In genomic region chr19:45528744-45529453, GRCh38 we compare ENCODE assay signal across 8 cellular contexts. TPM values are rescaled to one million over a fixed set of nuclear protein-coding genes. Genes with fewer than 3 reads are reported as not detected.
DNase-seq lines count a peak whose midpoint lies in the region; ATAC-seq, FAIRE-seq and TF ChIP-seq lines count a peak whose summit lies in the region.

No MANE protein-coding gene starts in this region.

- H3K4me3 Mint-ChIP-seq in naive thymus-derived CD4-positive, alpha-beta T cell: peak overlapping the region in 9 of 10 donors; percentile 25 to 77 (median 64)

- peaks cover 0 to 5% (median under 1%) of the 10 kb centered on the region in 4 experiments; a peak in 4 of 7 replicates for H3K27me3 ChIP-seq in H1 (replicated peaks in 1 of 4; ENCODE audit: control insufficient read depth in 3 of 4, extremely low read depth in 1 of 4, insufficient read depth in 3 of 4, low read length in 3 of 4)
- H3K27me3 ChIP-seq in naive thymus-derived CD4-positive, alpha-beta T cell (ENCODE audit: control insufficient read depth in 2 of 2, insufficient read depth in 2 of 2, low read length in 2 of 2): no peaks in the 10 kb centered on the region

- peaks cover 0 to 5% (median 0%) of the 10 kb centered on the region in 11 donors for H3K9me3 Mint-ChIP-seq in naive thymus-derived CD4-positive, alpha-beta T cell

- peak overlapping the region; percentile 15 for H4K91ac ChIP-seq in H1 (replicated peaks; ENCODE audit: insufficient read length, low read length)

- H3K79me1 ChIP-seq in H1 (ENCODE audit: low read depth, low read length): no peaks in the 10 kb centered on the region

- peaks cover 0 to 18% (median 1%) of the 10 kb centered on the region in 5 donors for H3K36me3 Mint-ChIP-seq in naive thymus-derived CD4-positive, alpha-beta T cell

- no peak overlapping the region; the same call in 1 of the 2 replicates for H3K18ac ChIP-seq in H1 (ENCODE audit: extremely low read depth, low read length)

- H2BK12ac ChIP-seq in H1 (ENCODE audit: low read depth, low read length): peak overlapping the region; percentile 50; the same call in 1 of the 2 replicates

- no peak overlapping the region for H2BK120ac ChIP-seq in H1 (replicated peaks; ENCODE audit: low read depth, low read length)

- H3K4me1 ChIP-seq in H1 (replicated peaks in 1 of 4; ENCODE audit: control insufficient read depth in 3 of 4, insufficient read depth in 4 of 4, low read length in 3 of 4): peaks cover 0 to 14% (median 9%) of the 10 kb centered on the region in 4 experiments; a peak in 5 of 7 replicates
- peaks cover 0 to 9% of the 10 kb centered on the region in 2 donors for H3K4me1 ChIP-seq in naive thymus-derived CD4-positive, alpha-beta T cell (ENCODE audit: control insufficient read depth in 2 of 2, insufficient read depth in 2 of 2, low read length in 2 of 2)

- TF ChIP-seq RAD21 in H1 (IDR thresholded peaks at IDR 0.05 in 1 of 2, conservative IDR thresholded peaks at IDR 0.05 in 1 of 2; ENCODE audit: low read depth in 2 of 2, low read length in 2 of 2): peak; percentile 23 to 42; a peak in 3 of 4 replicates

- peaks cover 0 to 4% (median 0%) of the 10 kb centered on the region in 5 donors for H3K27me3 Mint-ChIP-seq in naive thymus-derived CD4-positive, alpha-beta T cell

- no peak overlapping the region for H2BK20ac ChIP-seq in H1 (ENCODE audit: low read length)

- peak overlapping the region; percentile 62; the same call in 1 of the 2 replicates for H4K8ac ChIP-seq in H1 (ENCODE audit: extremely low read depth, insufficient read depth, low read length)

- CTCF ChIA-PET in H1 (lab: Charles Lee; ENCODE audit: partially characterized antibody): interaction anchor here (0.7 to 2.9 kb wide), 17 partner anchors 9 to 215 kb away, joined by 3 to 22 read pairs (median 5); no protein-coding TSS in a partner anchor
- CTCF ChIA-PET in naive thymus-derived CD4-positive, alpha-beta T cell (lab: Charles Lee): interaction anchor here (0.6 to 2.3 kb wide), 3 partner anchors 9 to 115 kb away, joined by 3 to 9 read pairs (median 4); no protein-coding TSS in a partner anchor

- H3K36me3 ChIP-seq in H1 (ENCODE audit: control insufficient read depth in 2 of 4, insufficient read depth in 4 of 4, low read length in 3 of 4): peaks cover 7 to 22% (median 15%) of the 10 kb centered on the region in 4 experiments
- peaks cover 5 to 33% (median 16%) of the 10 kb centered on the region in 3 experiments for H3K36me3 ChIP-seq in naive thymus-derived CD4-positive, alpha-beta T cell (ENCODE audit: control insufficient read depth in 2 of 3, insufficient read depth in 3 of 3, low read length in 3 of 3)

- no peak for FAIRE-seq in H1 (lab: Jason Lieb, UNC)

- TF ChIP-seq EP300 in H1 (IDR thresholded peaks at IDR 0.05; ENCODE audit: borderline replicate concordance in 1 of 2, low read depth in 2 of 2, low read length in 2 of 2): peak in 1 of 2 experiments; percentile 98; a peak in 2 of 3 replicates

- intact Hi-C loops in naive thymus-derived CD4-positive, alpha-beta T cell (cut with micrococcal nuclease): no loop called here

- DNase-seq in GM03348 (ENCODE audit: low spot score) (peak; percentile 31), NCI-H2227 (lab: John Stamatoyannopoulos, UW; ENCODE audit: unreplicated experiment) (peak; percentile 70), H1 (ENCODE audit: low read depth in 1 of 2, low spot score in 2 of 2) (peak; percentile 87 to 88), amniotic stem cell (lab: John Stamatoyannopoulos, UW) (no peak)
- DNase-seq in naive thymus-derived CD4-positive, alpha-beta T cell: peak in 4 of 9 donors; percentile 23 to 44 (median 33)
- DNase-seq in effector CD4-positive, alpha-beta T cell: no peak
- DNase-seq in activated CD4-positive, CD25-positive, alpha-beta regulatory T cell (lab: John Stamatoyannopoulos, UW): no peak

- H3K4me2 ChIP-seq in H1 (ENCODE audit: insufficient read depth in 1 of 2, low read depth in 2 of 2, low read length in 2 of 2): peak overlapping the region; percentile 81 to 98

- H3K4me3 ChIP-seq in H1 (ENCODE audit: extremely low read depth in 1 of 4, insufficient read depth in 2 of 4, low read depth in 3 of 4, low read length in 4 of 4): peak overlapping the region; percentile 50 to 68 (median 58)
- no peak overlapping the region for H3K4me3 ChIP-seq in naive thymus-derived CD4-positive, alpha-beta T cell (ENCODE audit: low read length)

- POLR2A ChIA-PET in H1 (lab: Charles Lee; ENCODE audit: partially characterized antibody): interaction anchor here (0.5 to 3.6 kb wide), 17 partner anchors 9 to 683 kb away, joined by 3 to 16 read pairs (median 5); no protein-coding TSS in a partner anchor
- POLR2A ChIA-PET in naive thymus-derived CD4-positive, alpha-beta T cell (lab: Charles Lee): interaction anchor here (0.8 to 1.8 kb wide), 6 partner anchors 9 to 114 kb away, joined by 3 to 4 read pairs (median 4); no protein-coding TSS in a partner anchor

- H3K23ac ChIP-seq in H1 (ENCODE audit: insufficient read length): no peak overlapping the region

- peak; percentile 56 for ATAC-seq in naive thymus-derived CD4-positive, alpha-beta T cell
- no peak for ATAC-seq in GM19463 (IDR thresholded peaks at IDR 0.05; ENCODE audit: unreplicated experiment)

- H4K5ac ChIP-seq in H1 (ENCODE audit: insufficient read length, low read depth, low read length): no peak overlapping the region

- H3K23me2 ChIP-seq in H1 (ENCODE audit: low read depth, low read length): peaks cover 15% of the 10 kb centered on the region

- no peak overlapping the region for H3K14ac ChIP-seq in H1 (ENCODE audit: insufficient read length)

- peak overlapping the region; percentile 17 for H3K56ac ChIP-seq in H1 (replicated peaks; ENCODE audit: insufficient read length, low read depth, low read length)

- H2BK15ac ChIP-seq in H1 (ENCODE audit: low read length): no peak overlapping the region

- 4% methylated on average over 39 of the region's 51 CpGs; no CpG with 5 or more reads in 1 of the 2 experiments for WGBS in H1 (ENCODE audit: extremely low coverage in 1 of 2, insufficient coverage in 1 of 2, insufficient read length in 1 of 2, insufficient replicate concordance in 2 of 2, low coverage in 1 of 2, low lambda C conversion rate in 2 of 2, missing lambda C conversion rate in 1 of 2), 2 experiments

- peak overlapping the region in 3 of 9 donors; percentile 45 to 59 (median 58) for H3K27ac Mint-ChIP-seq in naive thymus-derived CD4-positive, alpha-beta T cell

- H2BK5ac ChIP-seq in H1 (ENCODE audit: low read depth, low read length): peak overlapping the region; percentile 66

- no peak overlapping the region for H2AK5ac ChIP-seq in H1 (ENCODE audit: low read depth, low read length)

- no peaks in the 10 kb centered on the region for H3K79me2 ChIP-seq in H1 (ENCODE audit: control insufficient read depth in 1 of 2, insufficient read depth in 2 of 2, low read length in 2 of 2)

- peak; percentile 7 to 26 (median 14) for TF ChIP-seq CTCF in H1 (IDR thresholded peaks at IDR 0.05; ENCODE audit: control extremely low read depth in 1 of 3, insufficient read depth in 1 of 3, low read depth in 1 of 3, low read length in 3 of 3)

- H3K4me1 Mint-ChIP-seq in naive thymus-derived CD4-positive, alpha-beta T cell: peaks cover 10 to 23% (median 16%) of the 10 kb centered on the region in 7 donors

- peak overlapping the region in 2 of 4 experiments; percentile 6 to 23; a peak in 2 of 7 replicates for H3K9ac ChIP-seq in H1 (replicated peaks in 1 of 4; ENCODE audit: extremely low read depth in 1 of 4, low read depth in 3 of 4, low read length in 3 of 4)

- TF ChIP-seq POLR2A in H1 (IDR thresholded peaks at IDR 0.05; ENCODE audit: control extremely low read depth in 1 of 2, low read depth in 2 of 2, low read length in 2 of 2): peak in 1 of 2 experiments; percentile 85; a peak in 1 of 3 replicates

- peak overlapping the region; percentile 45; the same call in 1 of the 2 replicates for H2AFZ ChIP-seq in H1 (ENCODE audit: low read length)

- peaks cover 5 to 6% of the 10 kb centered on the region in 2 experiments; a peak in 3 of 4 replicates for H3K9me3 ChIP-seq in H1 (ENCODE audit: insufficient read depth in 2 of 2, low read depth in 1 of 2, low read length in 1 of 2)
- H3K9me3 ChIP-seq in naive thymus-derived CD4-positive, alpha-beta T cell (ENCODE audit: control insufficient read depth in 2 of 3, low read length in 3 of 3): no peaks in the 10 kb centered on the region

- peaks cover 0 to 9% of the 10 kb centered on the region in 2 experiments for H4K20me1 ChIP-seq in H1 (replicated peaks in 1 of 2; ENCODE audit: control insufficient read depth in 1 of 2, insufficient read depth in 2 of 2, low read length in 2 of 2)

- no peak overlapping the region for H3K4ac ChIP-seq in H1 (replicated peaks; ENCODE audit: insufficient read length, low read depth, low read length)

- no peak overlapping the region for H3K27ac ChIP-seq in H1 (ENCODE audit: low read depth, low read length)
- H3K27ac ChIP-seq in naive thymus-derived CD4-positive, alpha-beta T cell (ENCODE audit: low read depth, low read length): no peak overlapping the region

RNA-seq across cellular contexts. Expression of gene VASP, which starts 21.6 kb away (rescaled TPM):
- total RNA-seq in H1 (2021; fragmentation: NEBNext Ultra II Directional; extraction: Animal tissue kit (Norgen Biotek cat#: 25700)): 135 and 138 TPM in 2 replicates
- polyA plus RNA-seq in H1 (2011; rRNA removed): 89.7 and 163 TPM in 2 replicates
- 92.0 TPM for polyA plus RNA-seq in H1 (2011; cell fraction: cytosol; rRNA removed)
- polyA plus RNA-seq in H1 (2011; cell fraction: nucleus; rRNA removed): 116 TPM
- polyA plus RNA-seq in H1 (2012, experiment 1 of 2): 79.3 to 101 TPM (median 84.8 TPM) in 4 replicates
- 110 TPM for polyA plus RNA-seq in H1 (2012, experiment 2 of 2)
- polyA plus RNA-seq in H1 (2013, experiment 1 of 2): 108 TPM
- 104 TPM for polyA plus RNA-seq in H1 (2013, experiment 2 of 2)
- polyA minus RNA-seq in H1 (2011; rRNA and poly(A)+ RNA removed): 46.1 and 52.4 TPM in 2 replicates
- polyA minus RNA-seq in H1 (2011; cell fraction: cytosol; rRNA and poly(A)+ RNA removed): 83.1 TPM
- 102 TPM for polyA minus RNA-seq in H1 (2011; cell fraction: nucleus; rRNA and poly(A)+ RNA removed)
- total RNA-seq in naive thymus-derived CD4-positive, alpha-beta T cell: 100 to 1,000 TPM in 2 of 5 experiments, 10 to 100 TPM in 3; 71.3 to 206 (median 82.6) TPM
- polyA plus RNA-seq in naive thymus-derived CD4-positive, alpha-beta T cell: 10 to 100 TPM; 27.0 to 39.7 TPM

RNA-seq across cellular contexts. Expression of gene PPM1N, which starts 30.7 kb away (rescaled TPM):
- 11.0 and 12.2 TPM in 2 replicates for total RNA-seq in H1 (2021; fragmentation: NEBNext Ultra II Directional; extraction: Animal tissue kit (Norgen Biotek cat#: 25700))
- 14.4 and 17.5 TPM in 2 replicates for polyA plus RNA-seq in H1 (2011; rRNA removed)
- 20.7 TPM for polyA plus RNA-seq in H1 (2011; cell fraction: cytosol; rRNA removed)
- polyA plus RNA-seq in H1 (2011; cell fraction: nucleus; rRNA removed): 17.1 TPM
- polyA plus RNA-seq in H1 (2012, experiment 1 of 2): 12.0 to 16.7 TPM (median 14.4 TPM) in 4 replicates
- polyA plus RNA-seq in H1 (2012, experiment 2 of 2): 13.0 TPM
- 35.8 TPM for polyA plus RNA-seq in H1 (2013, experiment 1 of 2)
- 34.9 TPM for polyA plus RNA-seq in H1 (2013, experiment 2 of 2)
- polyA minus RNA-seq in H1 (2011; rRNA and poly(A)+ RNA removed): 2.3 and 4.2 TPM in 2 replicates
- polyA minus RNA-seq in H1 (2011; cell fraction: cytosol; rRNA and poly(A)+ RNA removed): 4.3 TPM
- 5.6 TPM for polyA minus RNA-seq in H1 (2011; cell fraction: nucleus; rRNA and poly(A)+ RNA removed)
- 1 to 10 TPM; 1.3 to 8.5 (median 7.8) TPM for total RNA-seq in naive thymus-derived CD4-positive, alpha-beta T cell
- 1 to 10 TPM; 2.8 to 4.0 TPM for polyA plus RNA-seq in naive thymus-derived CD4-positive, alpha-beta T cell

RNA-seq across cellular contexts. Expression of gene RTN2, which starts 32.1 kb away (rescaled TPM):
- total RNA-seq in H1 (2021; fragmentation: NEBNext Ultra II Directional; extraction: Animal tissue kit (Norgen Biotek cat#: 25700)): 21.1 and 21.6 TPM in 2 replicates
- polyA plus RNA-seq in H1 (2011; rRNA removed): 21.0 and 33.5 TPM in 2 replicates
- polyA plus RNA-seq in H1 (2011; cell fraction: cytosol; rRNA removed): 19.9 TPM
- polyA plus RNA-seq in H1 (2011; cell fraction: nucleus; rRNA removed): 19.7 TPM
- polyA plus RNA-seq in H1 (2012, experiment 1 of 2): 19.1 to 26.5 TPM (median 23.9 TPM) in 4 replicates
- 24.8 TPM for polyA plus RNA-seq in H1 (2012, experiment 2 of 2)
- polyA plus RNA-seq in H1 (2013, experiment 1 of 2): 32.6 TPM
- 36.9 TPM for polyA plus RNA-seq in H1 (2013, experiment 2 of 2)
- 9.5 and 14.4 TPM in 2 replicates for polyA minus RNA-seq in H1 (2011; rRNA and poly(A)+ RNA removed)
- 8.3 TPM for polyA minus RNA-seq in H1 (2011; cell fraction: cytosol; rRNA and poly(A)+ RNA removed)
- polyA minus RNA-seq in H1 (2011; cell fraction: nucleus; rRNA and poly(A)+ RNA removed): 9.9 TPM
- 1 to 10 TPM in 4 of 5 experiments, under 1 TPM in 1; 0.86 to 3.1 (median 2.4) TPM for total RNA-seq in naive thymus-derived CD4-positive, alpha-beta T cell
- under 1 TPM; 0.30 to 0.37 TPM for polyA plus RNA-seq in naive thymus-derived CD4-positive, alpha-beta T cell

RNA-seq across cellular contexts. Expression of gene OPA3, which starts 55.7 kb away (rescaled TPM):
- total RNA-seq in H1 (2021; fragmentation: NEBNext Ultra II Directional; extraction: Animal tissue kit (Norgen Biotek cat#: 25700)): 12.8 and 14.5 TPM in 2 replicates
- polyA plus RNA-seq in H1 (2011; rRNA removed): 12.5 and 16.4 TPM in 2 replicates
- polyA plus RNA-seq in H1 (2011; cell fraction: cytosol; rRNA removed): 13.9 TPM
- 10.4 TPM for polyA plus RNA-seq in H1 (2011; cell fraction: nucleus; rRNA removed)
- 6.7 to 9.3 TPM (median 7.6 TPM) in 4 replicates for polyA plus RNA-seq in H1 (2012, experiment 1 of 2)
- polyA plus RNA-seq in H1 (2012, experiment 2 of 2): 6.9 TPM
- polyA plus RNA-seq in H1 (2013, experiment 1 of 2): 4.9 TPM
- 5.3 TPM for polyA plus RNA-seq in H1 (2013, experiment 2 of 2)
- polyA minus RNA-seq in H1 (2011; rRNA and poly(A)+ RNA removed): 15.0 and 16.7 TPM in 2 replicates
- polyA minus RNA-seq in H1 (2011; cell fraction: cytosol; rRNA and poly(A)+ RNA removed): 5.0 TPM
- polyA minus RNA-seq in H1 (2011; cell fraction: nucleus; rRNA and poly(A)+ RNA removed): 5.8 TPM
- total RNA-seq in naive thymus-derived CD4-positive, alpha-beta T cell: 10 to 100 TPM in 1 of 5 experiments, 1 to 10 TPM in 4; 7.8 to 14.3 (median 9.0) TPM
- 10 to 100 TPM in 1 of 2 donors, 1 to 10 TPM in 1; 9.2 to 26.1 TPM for polyA plus RNA-seq in naive thymus-derived CD4-positive, alpha-beta T cell

Comparison
In these comparisons a context has a peak if more than half of its experiments do, and no peak if none do; other contexts are left out.
1. DNase-seq: peak in GM03348 (single experiment), NCI-H2227 (single experiment) and H1 (2 of 2); none in effector CD4-positive, alpha-beta T cell (single experiment), activated CD4-positive, CD25-positive, alpha-beta regulatory T cell (0 of 4) and amniotic stem cell (single experiment).